Comparison of ENCODE assay signal across 1 cellular context in the genomic region with DNA sequence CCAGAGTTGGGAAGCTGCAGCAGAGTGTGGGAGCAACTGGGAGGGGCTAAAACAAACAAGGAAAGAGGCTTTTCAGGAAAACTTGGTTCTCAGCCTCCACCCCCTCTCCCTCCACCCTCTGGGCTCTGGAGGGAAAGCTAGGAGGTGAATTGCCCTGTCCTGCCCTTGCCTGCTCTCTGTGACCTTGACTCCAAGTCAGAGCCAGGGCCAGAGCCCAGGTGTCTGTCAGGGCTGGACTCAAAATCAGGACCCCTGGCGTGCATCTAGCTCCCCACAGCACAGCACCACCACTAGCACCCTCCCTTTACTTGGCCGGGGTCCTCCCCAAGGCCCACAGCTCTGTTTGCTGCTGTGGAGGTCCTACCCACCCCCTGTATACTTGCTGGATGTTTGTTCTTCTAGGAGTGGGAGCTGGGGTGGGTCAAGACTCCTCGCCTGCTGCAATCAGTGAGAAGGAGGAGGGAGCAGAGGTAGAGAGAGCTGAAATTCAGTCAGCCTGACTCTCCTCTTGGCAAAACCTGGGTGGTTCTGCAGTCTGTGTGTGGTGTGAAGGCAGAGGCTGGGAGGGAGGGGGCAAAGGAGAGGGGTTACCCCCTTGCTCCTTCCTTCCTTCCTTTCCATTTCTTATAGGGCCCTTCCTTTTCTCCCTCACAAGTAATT.
TF ChIP-seq lines count a peak whose summit lies in the region.

No MANE protein-coding gene starts in this region.

TF ChIP-seq in HepG2, 621 proteins besides CTCF, POLR2A, EP300 and RAD21 (continued from another document and continues in another):
- TF ChIP-seq, protein P1, sequence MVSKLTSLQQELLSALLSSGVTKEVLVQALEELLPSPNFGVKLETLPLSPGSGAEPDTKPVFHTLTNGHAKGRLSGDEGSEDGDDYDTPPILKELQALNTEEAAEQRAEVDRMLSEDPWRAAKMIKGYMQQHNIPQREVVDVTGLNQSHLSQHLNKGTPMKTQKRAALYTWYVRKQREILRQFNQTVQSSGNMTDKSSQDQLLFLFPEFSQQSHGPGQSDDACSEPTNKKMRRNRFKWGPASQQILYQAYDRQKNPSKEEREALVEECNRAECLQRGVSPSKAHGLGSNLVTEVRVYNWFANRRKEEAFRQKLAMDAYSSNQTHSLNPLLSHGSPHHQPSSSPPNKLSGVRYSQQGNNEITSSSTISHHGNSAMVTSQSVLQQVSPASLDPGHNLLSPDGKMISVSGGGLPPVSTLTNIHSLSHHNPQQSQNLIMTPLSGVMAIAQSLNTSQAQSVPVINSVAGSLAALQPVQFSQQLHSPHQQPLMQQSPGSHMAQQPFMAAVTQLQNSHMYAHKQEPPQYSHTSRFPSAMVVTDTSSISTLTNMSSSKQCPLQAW (CRISPR knock-in tag; IDR thresholded peaks at IDR 0.05), result 0 out of 2 replicates have a peak, but pooled peaks have one; percentile 48
- TF ChIP-seq IRF9 (CRISPR knock-in tag; IDR thresholded peaks at IDR 0.05; ENCODE audit: borderline replicate concordance) (0 out of 2 replicates have a peak, but pooled peaks have one; percentile 26), ZNF34 (CRISPR knock-in tag; IDR thresholded peaks at IDR 0.05; ENCODE audit: borderline replicate concordance) (no peak), ZNF609 (CRISPR knock-in tag; IDR thresholded peaks at IDR 0.05; ENCODE audit: borderline replicate concordance) (0 out of 2 replicates have a peak, but pooled peaks have one; percentile 22), REST (IDR thresholded peaks at IDR 0.05; ENCODE audit: borderline replicate concordance in 1 of 2, low read depth in 1 of 2, low read length in 2 of 2) (no peak), MED1 (CRISPR knock-in tag; IDR thresholded peaks at IDR 0.05) (0 out of 2 replicates have a peak, but pooled peaks have one; percentile 23), NAIF1 (CRISPR knock-in tag; IDR thresholded peaks at IDR 0.05; ENCODE audit: borderline replicate concordance) (no peak), TAF1 (CRISPR knock-in tag; IDR thresholded peaks at IDR 0.05) (peak; percentile 29), ADNP (CRISPR knock-in tag; IDR thresholded peaks at IDR 0.05) (no peak), NCOA1 (CRISPR knock-in tag; IDR thresholded peaks at IDR 0.05) (no peak), HIC2 (CRISPR knock-in tag; IDR thresholded peaks at IDR 0.05; ENCODE audit: low read depth) (0 out of 2 replicates have a peak, but pooled peaks have one; percentile 13), RAD51 (IDR thresholded peaks at IDR 0.05; ENCODE audit: borderline replicate concordance) (no peak), CAMTA2 (CRISPR knock-in tag; IDR thresholded peaks at IDR 0.05; ENCODE audit: borderline replicate concordance) (no peak), DNMT3B (CRISPR knock-in tag; conservative IDR thresholded peaks at IDR 0.05) (0 out of 2 replicates have a peak, but pooled peaks have one; percentile 41), HNF4A (CRISPR knock-in tag; IDR thresholded peaks at IDR 0.05) (no peak; the same call in 1 of the 2 replicates), ZNF354B (CRISPR knock-in tag; IDR thresholded peaks at IDR 0.05) (peak; percentile 71; the same call in 1 of the 2 replicates), ZNF713 (CRISPR knock-in tag; IDR thresholded peaks at IDR 0.05) (no peak), ZBTB37 (CRISPR knock-in tag; IDR thresholded peaks at IDR 0.05) (no peak), FOXO1 (CRISPR knock-in tag; IDR thresholded peaks at IDR 0.05) (no peak; the same call in 1 of the 2 replicates), ZNF281 (CRISPR knock-in tag; IDR thresholded peaks at IDR 0.05; ENCODE audit: borderline replicate concordance) (no peak), THAP11 (CRISPR knock-in tag; IDR thresholded peaks at IDR 0.05) (peak; percentile 57), SUZ12 (IDR thresholded peaks at IDR 0.05; ENCODE audit: low read depth, low read length) (no peak), MTA1 (CRISPR knock-in tag; IDR thresholded peaks at IDR 0.05; ENCODE audit: borderline replicate concordance) (peak; percentile 54; the same call in 1 of the 2 replicates), HMG20B (CRISPR knock-in tag; conservative IDR thresholded peaks at IDR 0.05) (0 out of 2 replicates have a peak, but pooled peaks have one; percentile 33), NFIC (IDR thresholded peaks at IDR 0.05; ENCODE audit: low read length) (no peak), CEBPB (IDR thresholded peaks at IDR 0.05; ENCODE audit: borderline replicate concordance, low read depth, low read length) (no peak), GATA4 (IDR thresholded peaks at IDR 0.05; ENCODE audit: borderline replicate concordance, low read depth) (no peak)
- TF ChIP-seq, protein P2, sequence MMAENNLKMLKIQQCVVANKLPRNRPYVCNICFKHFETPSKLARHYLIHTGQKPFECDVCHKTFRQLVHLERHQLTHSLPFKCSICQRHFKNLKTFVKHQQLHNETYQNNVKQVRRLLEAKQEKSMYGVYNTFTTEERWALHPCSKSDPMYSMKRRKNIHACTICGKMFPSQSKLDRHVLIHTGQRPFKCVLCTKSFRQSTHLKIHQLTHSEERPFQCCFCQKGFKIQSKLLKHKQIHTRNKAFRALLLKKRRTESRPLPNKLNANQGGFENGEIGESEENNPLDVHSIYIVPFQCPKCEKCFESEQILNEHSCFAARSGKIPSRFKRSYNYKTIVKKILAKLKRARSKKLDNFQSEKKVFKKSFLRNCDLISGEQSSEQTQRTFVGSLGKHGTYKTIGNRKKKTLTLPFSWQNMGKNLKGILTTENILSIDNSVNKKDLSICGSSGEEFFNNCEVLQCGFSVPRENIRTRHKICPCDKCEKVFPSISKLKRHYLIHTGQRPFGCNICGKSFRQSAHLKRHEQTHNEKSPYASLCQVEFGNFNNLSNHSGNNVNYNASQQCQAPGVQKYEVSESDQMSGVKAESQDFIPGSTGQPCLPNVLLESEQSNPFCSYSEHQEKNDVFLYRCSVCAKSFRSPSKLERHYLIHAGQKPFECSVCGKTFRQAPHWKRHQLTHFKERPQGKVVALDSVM (CRISPR knock-in tag; IDR thresholded peaks at IDR 0.05), result 0 out of 2 replicates have a peak, but pooled peaks have one; percentile 17
